In genomic region chr17:15920758-15921239, GRCh38 we compare ENCODE assay signal across 13 cellular contexts. TPM values are rescaled to one million over a fixed set of nuclear protein-coding genes. Genes with fewer than 3 reads are reported as not detected.
DNase-seq lines count a peak whose midpoint lies in the region; ATAC-seq, FAIRE-seq and TF ChIP-seq lines count a peak whose summit lies in the region.
"Had no signal": no experiment of that assay in that cellular context is flagged by ENCODE, and none has a peak within 500 bp of the region (broad histone marks: within the 10 kb centered on the region; RNA-seq: fewer than 3 reads in every experiment).

No MANE protein-coding gene starts in this region.

- no peak for ATAC-seq in activated T-helper 17 cell treated with anti-CD3 and anti-CD28 coated beads, Interleukin-2, amount 50 U/mL, for 72 hours (replicated peaks)
- ATAC-seq: effector memory CD8-positive, alpha-beta T cell had no signal

- H3K27me3 ChIP-seq in CD8-positive, alpha-beta memory T cell (ENCODE audit: insufficient read depth, low read length, poor library complexity, severe bottlenecking), result no peaks in the 10 kb centered on the region
- H3K27me3 ChIP-seq in MM.1S (replicated peaks; ENCODE audit: insufficient read depth, low read length), result no peaks in the 10 kb centered on the region
- H3K27me3 ChIP-seq: vagina had no signal

- H3K27me3 Mint-ChIP-seq in HFFc6 (ENCODE audit: insufficient read depth), result peaks cover 9% of the 10 kb centered on the region
- peaks cover 5 to 12% of the 10 kb centered on the region in 2 donors for H3K27me3 Mint-ChIP-seq in CD8-positive, alpha-beta memory T cell
- peaks cover 3% of the 10 kb centered on the region for H3K27me3 Mint-ChIP-seq in activated T-helper 17 cell treated with anti-CD3 and anti-CD28 coated beads, Interleukin-2, amount 50 U/mL, for 72 hours

- H3K36me3 ChIP-seq in CD8-positive, alpha-beta memory T cell (ENCODE audit: insufficient read depth, low read length), result no peaks in the 10 kb centered on the region
- H3K36me3 ChIP-seq in MM.1S (replicated peaks; ENCODE audit: insufficient read depth, low read length), result no peaks in the 10 kb centered on the region
- H3K36me3 ChIP-seq: vagina had no signal

- H3K4me3 ChIP-seq in CD8-positive, alpha-beta memory T cell (ENCODE audit: low read length), result no peak overlapping the region
- H3K4me3 ChIP-seq in MM.1S (ENCODE audit: low read length), result no peak overlapping the region
- H3K4me3 ChIP-seq: SK-N-MC, vagina had no signal

- FAIRE-seq in GM19239 (lab: Jason Lieb, UNC), result no peak

- CTCF ChIA-PET in CD8-positive, alpha-beta memory T cell (lab: Charles Lee), result no interaction called here

- H3K4me1 Mint-ChIP-seq in HFFc6 (ENCODE audit: low read depth), result peaks cover 19% of the 10 kb centered on the region
- H3K4me1 Mint-ChIP-seq in CD8-positive, alpha-beta memory T cell, result no peaks in the 10 kb centered on the region
- H3K4me1 Mint-ChIP-seq in activated T-helper 17 cell treated with anti-CD3 and anti-CD28 coated beads, Interleukin-2, amount 50 U/mL, for 72 hours, result no peaks in the 10 kb centered on the region
- H3K4me1 Mint-ChIP-seq: memory B cell had no signal

- H3K79me2 ChIP-seq in MM.1S (ENCODE audit: low read length), result no peaks in the 10 kb centered on the region

- no peak overlapping the region for H3K27ac ChIP-seq in CD8-positive, alpha-beta memory T cell (ENCODE audit: low read depth, low read length)
- no peak overlapping the region for H3K27ac ChIP-seq in MM.1S (ENCODE audit: low read length)
- H3K27ac ChIP-seq: SK-N-MC, vagina had no signal

- no peaks in the 10 kb centered on the region for H4K20me1 ChIP-seq in MM.1S (ENCODE audit: insufficient read depth, low read length)

- H3K9me2 ChIP-seq in MM.1S (replicated peaks; ENCODE audit: insufficient read depth, low read length), result no peaks in the 10 kb centered on the region

- POLR2A ChIA-PET in CD8-positive, alpha-beta memory T cell (lab: Charles Lee), result no interaction called here

- peak; percentile 70 for DNase-seq in AG08395 (ENCODE audit: low spot score)
- DNase-seq in HFFc6, result peak; percentile 96
- DNase-seq in SW480 (ENCODE audit: low spot score), result peak; percentile 84
- peak; percentile 73 for DNase-seq in glomerular visceral epithelial cell (ENCODE audit: extremely low spot score)
- DNase-seq in CD8-positive, alpha-beta memory T cell, result no peak
- no peak for DNase-seq in GM19239 (ENCODE audit: insufficient read length, low spot score)
- no peak for DNase-seq in MM.1S
- DNase-seq: effector memory CD8-positive, alpha-beta T cell; stimulated activated CD4-positive, alpha-beta T cell treated with anti-CD3 and anti-CD28 coated beads, Interleukin-2, amount 100 ng/mL, for 24 hours had no signal

- peaks cover 11% of the 10 kb centered on the region for H3K9me3 Mint-ChIP-seq in HFFc6
- H3K9me3 Mint-ChIP-seq in CD8-positive, alpha-beta memory T cell, result peaks cover 0 to 3% (median 0%) of the 10 kb centered on the region in 5 donors
- H3K9me3 Mint-ChIP-seq in activated T-helper 17 cell treated with anti-CD3 and anti-CD28 coated beads, Interleukin-2, amount 50 U/mL, for 72 hours, result no peaks in the 10 kb centered on the region
- H3K9me3 Mint-ChIP-seq: effector memory CD8-positive, alpha-beta T cell; memory B cell had no signal

- no peak for TF ChIP-seq CTCF in HFFc6 (IDR thresholded peaks at IDR 0.05)
- TF ChIP-seq CTCF in MM.1S (IDR thresholded peaks at IDR 0.05; ENCODE audit: low read length), result no peak

- no peaks in the 10 kb centered on the region for H3K9me3 ChIP-seq in CD8-positive, alpha-beta memory T cell (ENCODE audit: low read length)
- H3K9me3 ChIP-seq in MM.1S (replicated peaks; ENCODE audit: insufficient read depth, low read length), result no peaks in the 10 kb centered on the region
- H3K9me3 ChIP-seq: vagina had no signal

- H3K9ac ChIP-seq in MM.1S (ENCODE audit: low read length), result no peak overlapping the region

- H3F3A ChIP-seq in MM.1S (ENCODE audit: insufficient read depth, low read length), result no peaks in the 10 kb centered on the region

- H3K4me1 ChIP-seq in CD8-positive, alpha-beta memory T cell (ENCODE audit: insufficient read depth, low read length), result no peaks in the 10 kb centered on the region
- H3K4me1 ChIP-seq in MM.1S (ENCODE audit: low read length), result no peaks in the 10 kb centered on the region

- no peak overlapping the region for H3K4me2 ChIP-seq in MM.1S (ENCODE audit: low read depth, low read length)

- peak overlapping the region; percentile 92 for H3K27ac Mint-ChIP-seq in HFFc6
- no peak overlapping the region for H3K27ac Mint-ChIP-seq in CD8-positive, alpha-beta memory T cell
- no peak overlapping the region for H3K27ac Mint-ChIP-seq in activated T-helper 17 cell treated with anti-CD3 and anti-CD28 coated beads, Interleukin-2, amount 50 U/mL, for 72 hours
- H3K27ac Mint-ChIP-seq: effector memory CD8-positive, alpha-beta T cell; memory B cell had no signal

- H3K4me3 Mint-ChIP-seq in HFFc6, result peak overlapping the region; percentile 55
- no peak overlapping the region for H3K4me3 Mint-ChIP-seq in CD8-positive, alpha-beta memory T cell
- no peak overlapping the region for H3K4me3 Mint-ChIP-seq in activated T-helper 17 cell treated with anti-CD3 and anti-CD28 coated beads, Interleukin-2, amount 50 U/mL, for 72 hours
- H3K4me3 Mint-ChIP-seq: effector memory CD8-positive, alpha-beta T cell; memory B cell had no signal

- H2AFZ ChIP-seq in MM.1S (ENCODE audit: low read length), result no peak overlapping the region

- H3K36me3 Mint-ChIP-seq in HFFc6 (ENCODE audit: low read depth), result no peaks in the 10 kb centered on the region
- peaks cover 0 to 3% (median 2%) of the 10 kb centered on the region in 3 donors for H3K36me3 Mint-ChIP-seq in CD8-positive, alpha-beta memory T cell
- no peaks in the 10 kb centered on the region for H3K36me3 Mint-ChIP-seq in activated T-helper 17 cell treated with anti-CD3 and anti-CD28 coated beads, Interleukin-2, amount 50 U/mL, for 72 hours (ENCODE audit: low read depth)
- H3K36me3 Mint-ChIP-seq: memory B cell had no signal

RNA-seq across cellular contexts. Expression of gene ADORA2B, which starts 24.1 kb away (rescaled TPM):
- 1 to 10 TPM in 3 of 6 experiments, under 1 TPM in 3; 0.91 to 1.2 (median 1.0) TPM for total RNA-seq in HFFc6 (2021; fragmentation: NEBNext Ultra II Directional; extraction: Animal tissue kit (Norgen Biotek cat#: 25700))
- under 1 TPM; 0.88 to 0.95 TPM for total RNA-seq in CD8-positive, alpha-beta memory T cell
- polyA plus RNA-seq in CD8-positive, alpha-beta memory T cell, result 1.2 TPM
- 1 to 10 TPM in 1 of 2 donors, under 1 TPM in 1; 0.19 to 3.4 TPM for total RNA-seq in activated T-helper 17 cell treated with anti-CD3 and anti-CD28 coated beads, Interleukin-2, amount 50 U/mL, for 72 hours

Comparison
In these comparisons a context has a peak if more than half of its experiments do, and no peak if none do; other contexts are left out.
1. DNase-seq: peak in AG08395 (single experiment), HFFc6 (single experiment), SW480 (single experiment) and glomerular visceral epithelial cell (single experiment); none in CD8-positive, alpha-beta memory T cell (0 of 5), GM19239 (single experiment) and MM.1S (single experiment).